Comparison of ENCODE assay signal across 1 cellular context in the genomic region with DNA sequence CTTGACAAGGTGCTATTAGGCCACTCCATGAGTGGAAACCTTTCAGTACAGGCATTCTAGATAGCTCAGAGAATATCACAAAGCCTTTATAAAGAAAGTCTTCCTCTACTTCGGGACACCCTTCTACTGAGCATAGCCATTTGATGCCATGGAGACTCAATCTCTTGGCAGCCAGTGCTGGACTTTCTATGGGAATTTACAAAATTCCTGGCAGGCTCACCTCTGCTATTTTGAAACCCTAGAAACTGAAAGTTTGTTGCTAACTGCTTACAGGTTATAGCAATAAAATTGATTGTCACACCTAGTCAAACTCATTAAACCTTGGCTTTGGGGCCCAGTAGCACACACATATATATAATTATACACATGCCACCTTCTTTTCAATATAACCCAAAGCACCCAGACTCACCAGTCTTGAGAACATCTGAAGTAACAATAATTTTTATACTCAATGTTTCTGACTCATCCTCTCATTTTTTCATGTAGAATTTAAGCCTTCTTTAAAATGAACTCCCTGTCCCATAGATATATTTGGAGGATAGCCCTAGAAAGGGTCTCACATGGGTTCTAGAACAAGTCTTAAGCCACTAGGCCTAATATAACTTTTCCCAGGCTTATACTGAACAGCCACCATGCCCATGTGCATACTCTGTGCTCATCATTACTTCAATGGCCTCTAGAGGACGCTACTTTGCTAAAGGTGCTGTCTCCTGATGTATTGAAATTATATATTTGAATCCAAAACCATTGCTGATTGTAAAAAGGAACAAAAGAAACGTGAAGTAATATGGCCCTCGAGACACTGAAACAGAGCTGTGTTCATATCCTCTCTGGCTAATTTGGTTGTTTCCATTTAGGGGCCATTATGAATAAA.
TF ChIP-seq lines count a peak whose summit lies in the region.

No MANE protein-coding gene starts in this region.

TF ChIP-seq in GM23338, 12 proteins besides CTCF, POLR2A, EP300 and RAD21 (continued from another document):
- TF ChIP-seq, protein P1, sequence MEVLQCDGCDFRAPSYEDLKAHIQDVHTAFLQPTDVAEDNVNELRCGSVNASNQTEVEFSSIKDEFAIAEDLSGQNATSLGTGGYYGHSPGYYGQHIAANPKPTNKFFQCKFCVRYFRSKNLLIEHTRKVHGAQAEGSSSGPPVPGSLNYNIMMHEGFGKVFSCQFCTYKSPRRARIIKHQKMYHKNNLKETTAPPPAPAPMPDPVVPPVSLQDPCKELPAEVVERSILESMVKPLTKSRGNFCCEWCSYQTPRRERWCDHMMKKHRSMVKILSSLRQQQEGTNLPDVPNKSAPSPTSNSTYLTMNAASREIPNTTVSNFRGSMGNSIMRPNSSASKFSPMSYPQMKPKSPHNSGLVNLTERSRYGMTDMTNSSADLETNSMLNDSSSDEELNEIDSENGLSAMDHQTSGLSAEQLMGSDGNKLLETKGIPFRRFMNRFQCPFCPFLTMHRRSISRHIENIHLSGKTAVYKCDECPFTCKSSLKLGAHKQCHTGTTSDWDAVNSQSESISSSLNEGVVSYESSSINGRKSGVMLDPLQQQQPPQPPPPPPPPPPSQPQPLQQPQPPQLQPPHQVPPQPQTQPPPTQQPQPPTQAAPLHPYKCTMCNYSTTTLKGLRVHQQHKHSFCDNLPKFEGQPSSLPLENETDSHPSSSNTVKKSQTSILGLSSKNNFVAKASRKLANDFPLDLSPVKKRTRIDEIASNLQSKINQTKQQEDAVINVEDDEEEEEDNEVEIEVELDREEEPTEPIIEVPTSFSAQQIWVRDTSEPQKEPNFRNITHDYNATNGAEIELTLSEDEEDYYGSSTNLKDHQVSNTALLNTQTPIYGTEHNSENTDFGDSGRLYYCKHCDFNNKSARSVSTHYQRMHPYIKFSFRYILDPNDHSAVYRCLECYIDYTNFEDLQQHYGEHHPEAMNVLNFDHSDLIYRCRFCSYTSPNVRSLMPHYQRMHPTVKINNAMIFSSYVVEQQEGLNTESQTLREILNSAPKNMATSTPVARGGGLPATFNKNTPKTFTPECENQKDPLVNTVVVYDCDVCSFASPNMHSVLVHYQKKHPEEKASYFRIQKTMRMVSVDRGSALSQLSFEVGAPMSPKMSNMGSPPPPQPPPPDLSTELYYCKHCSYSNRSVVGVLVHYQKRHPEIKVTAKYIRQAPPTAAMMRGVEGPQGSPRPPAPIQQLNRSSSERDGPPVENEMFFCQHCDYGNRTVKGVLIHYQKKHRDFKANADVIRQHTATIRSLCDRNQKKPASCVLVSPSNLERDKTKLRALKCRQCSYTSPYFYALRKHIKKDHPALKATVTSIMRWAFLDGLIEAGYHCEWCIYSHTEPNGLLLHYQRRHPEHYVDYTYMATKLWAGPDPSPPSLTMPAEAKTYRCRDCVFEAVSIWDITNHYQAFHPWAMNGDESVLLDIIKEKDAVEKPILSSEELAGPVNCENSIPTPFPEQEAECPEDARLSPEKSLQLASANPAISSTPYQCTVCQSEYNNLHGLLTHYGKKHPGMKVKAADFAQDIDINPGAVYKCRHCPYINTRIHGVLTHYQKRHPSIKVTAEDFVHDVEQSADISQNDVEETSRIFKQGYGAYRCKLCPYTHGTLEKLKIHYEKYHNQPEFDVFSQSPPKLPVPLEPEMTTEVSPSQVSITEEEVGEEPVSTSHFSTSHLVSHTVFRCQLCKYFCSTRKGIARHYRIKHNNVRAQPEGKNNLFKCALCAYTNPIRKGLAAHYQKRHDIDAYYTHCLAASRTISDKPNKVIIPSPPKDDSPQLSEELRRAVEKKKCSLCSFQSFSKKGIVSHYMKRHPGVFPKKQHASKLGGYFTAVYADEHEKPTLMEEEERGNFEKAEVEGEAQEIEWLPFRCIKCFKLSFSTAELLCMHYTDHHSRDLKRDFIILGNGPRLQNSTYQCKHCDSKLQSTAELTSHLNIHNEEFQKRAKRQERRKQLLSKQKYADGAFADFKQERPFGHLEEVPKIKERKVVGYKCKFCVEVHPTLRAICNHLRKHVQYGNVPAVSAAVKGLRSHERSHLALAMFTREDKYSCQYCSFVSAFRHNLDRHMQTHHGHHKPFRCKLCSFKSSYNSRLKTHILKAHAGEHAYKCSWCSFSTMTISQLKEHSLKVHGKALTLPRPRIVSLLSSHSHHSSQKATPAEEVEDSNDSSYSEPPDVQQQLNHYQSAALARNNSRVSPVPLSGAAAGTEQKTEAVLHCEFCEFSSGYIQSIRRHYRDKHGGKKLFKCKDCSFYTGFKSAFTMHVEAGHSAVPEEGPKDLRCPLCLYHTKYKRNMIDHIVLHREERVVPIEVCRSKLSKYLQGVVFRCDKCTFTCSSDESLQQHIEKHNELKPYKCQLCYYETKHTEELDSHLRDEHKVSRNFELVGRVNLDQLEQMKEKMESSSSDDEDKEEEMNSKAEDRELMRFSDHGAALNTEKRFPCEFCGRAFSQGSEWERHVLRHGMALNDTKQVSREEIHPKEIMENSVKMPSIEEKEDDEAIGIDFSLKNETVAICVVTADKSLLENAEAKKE (CRISPR knock-in tag; IDR thresholded peaks at IDR 0.05): no peak
- TF ChIP-seq NANOG (IDR thresholded peaks at IDR 0.05; ENCODE audit: borderline replicate concordance) (no peak), POLR2AphosphoS5 (IDR thresholded peaks at IDR 0.05; ENCODE audit: low read depth) (no peak), EZH2phosphoT487 (IDR thresholded peaks at IDR 0.05; ENCODE audit: unreplicated experiment) (no peak), ZNF114 (CRISPR knock-in tag; IDR thresholded peaks at IDR 0.05) (no peak), EZH2 (IDR thresholded peaks at IDR 0.05; ENCODE audit: low read depth, unreplicated experiment) (no peak), ZNF331 (CRISPR knock-in tag; IDR thresholded peaks at IDR 0.05; ENCODE audit: low read depth) (no peak), STAT1 (IDR thresholded peaks at IDR 0.05; ENCODE audit: unreplicated experiment) (no peak)
TF ChIP-seq in GM23338: peak in this region for 0.
